In the genomic region with DNA sequence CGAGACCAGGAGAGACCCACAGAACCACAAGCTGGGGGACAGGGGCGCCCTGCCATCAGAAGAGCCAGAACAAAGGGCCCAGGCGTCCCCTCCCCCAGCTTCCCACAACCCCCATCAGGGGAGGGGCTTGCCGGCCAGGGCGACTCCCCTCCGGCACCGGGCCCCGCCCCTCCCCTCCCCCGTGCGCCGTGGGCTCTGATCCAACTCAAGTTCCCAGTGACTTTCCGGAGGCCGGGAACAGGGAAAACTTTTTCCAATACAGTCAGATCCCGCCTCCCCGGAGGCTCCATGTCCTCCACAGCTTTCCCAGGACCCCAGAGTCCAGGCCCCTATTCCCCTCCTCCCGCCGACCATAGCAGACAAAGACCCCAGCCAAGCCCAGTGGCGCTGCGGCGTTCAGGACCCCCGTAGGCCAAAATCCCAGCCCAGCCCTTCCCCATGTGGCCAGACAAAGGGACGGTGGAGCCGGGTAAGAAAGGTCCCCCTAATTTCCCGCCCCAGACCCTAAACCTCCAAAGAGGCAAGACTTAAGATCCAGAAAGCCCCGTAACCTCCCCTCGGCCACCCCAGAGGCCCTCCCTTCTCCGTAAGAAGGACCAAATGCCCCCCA, we compare ENCODE assay signal across 9 cellular contexts. TPM values are rescaled to one million over a fixed set of nuclear protein-coding genes. Genes with fewer than 3 reads are reported as not detected.
DNase-seq lines count a peak whose midpoint lies in the region; ATAC-seq and TF ChIP-seq lines count a peak whose summit lies in the region.
"Had no signal": no experiment of that assay in that cellular context is flagged by ENCODE, and none has a peak within 500 bp of the region (broad histone marks: within the 10 kb centered on the region; RNA-seq: fewer than 3 reads in every experiment).

No MANE protein-coding gene starts in this region.

- no peaks in the 10 kb centered on the region for H3K79me2 ChIP-seq in parathyroid adenoma

- no peak for TF ChIP-seq CTCF in WERI-Rb-1 (IDR thresholded peaks at IDR 0.05; ENCODE audit: low read depth, low read length)
- TF ChIP-seq CTCF in cardiac muscle cell (IDR thresholded peaks at IDR 0.05; ENCODE audit: low read depth, low read length): no peak
- TF ChIP-seq CTCF in parathyroid adenoma (IDR thresholded peaks at IDR 0.05): no peak

- peak; percentile 23 for DNase-seq in activated CD4-positive, alpha-beta T cell treated with anti-CD3 and anti-CD28 coated beads for 48 hours
- no peak for DNase-seq in activated CD4-positive, alpha-beta T cell treated with anti-CD3 and anti-CD28 coated beads, Interleukin-2, amount 50 U/mL, for 1 hour
- DNase-seq in WERI-Rb-1 (peak; percentile 79), cardiac muscle cell (ENCODE audit: low read depth in 1 of 2, low spot score in 1 of 2) (peak; percentile 91), globus pallidus (ENCODE audit: low spot score) (no peak)
- DNase-seq in activated effector memory CD4-positive, alpha-beta T cell treated with Interleukin-2 at 50 U/mL for 16 hours: no peak
- DNase-seq: DND-41 had no signal

- H3K4me2 ChIP-seq in parathyroid adenoma (ENCODE audit: low read length): peak overlapping the region; percentile 95

- H3K4me3 ChIP-seq in WERI-Rb-1 (ENCODE audit: low read depth, low read length): peak overlapping the region; percentile 87
- H3K4me3 ChIP-seq in cardiac muscle cell: peak overlapping the region; percentile 73
- peak overlapping the region; percentile 86 for H3K4me3 ChIP-seq in parathyroid adenoma (ENCODE audit: low read depth, low read length)

- H3K27ac ChIP-seq in WERI-Rb-1 (peak overlapping the region; percentile 81), cardiac muscle cell (peak overlapping the region; percentile 96), parathyroid adenoma (peak overlapping the region; percentile 69)

- H3K9ac ChIP-seq in parathyroid adenoma: no peak overlapping the region

- ATAC-seq in HG03571 (IDR thresholded peaks at IDR 0.05; ENCODE audit: unreplicated experiment): no peak

- H3K9me3 ChIP-seq in WERI-Rb-1 (ENCODE audit: severe bottlenecking): no peaks in the 10 kb centered on the region
- no peaks in the 10 kb centered on the region for H3K9me3 ChIP-seq in cardiac muscle cell (ENCODE audit: low read depth)
- H3K9me3 ChIP-seq in parathyroid adenoma (ENCODE audit: control insufficient read depth, low read length): no peaks in the 10 kb centered on the region

- H3K27me3 ChIP-seq in WERI-Rb-1 (ENCODE audit: insufficient read depth, low read depth, severe bottlenecking) (no peaks in the 10 kb centered on the region), cardiac muscle cell (no peaks in the 10 kb centered on the region), parathyroid adenoma (ENCODE audit: control insufficient read depth, insufficient read depth, low read length) (no peaks in the 10 kb centered on the region)

- H3K4me1 ChIP-seq in cardiac muscle cell (ENCODE audit: low read depth) (peaks cover 3% of the 10 kb centered on the region), parathyroid adenoma (peaks cover 2% of the 10 kb centered on the region)

- peaks cover 14% of the 10 kb centered on the region; the same call in 1 of the 2 replicates for H3K36me3 ChIP-seq in WERI-Rb-1
- peaks cover 21% of the 10 kb centered on the region for H3K36me3 ChIP-seq in cardiac muscle cell
- H3K36me3 ChIP-seq in parathyroid adenoma (ENCODE audit: control insufficient read depth, insufficient read depth, low read length): no peaks in the 10 kb centered on the region

- peak overlapping the region; percentile 85 for H2AFZ ChIP-seq in parathyroid adenoma

RNA-seq across cellular contexts. Expression of gene TEAD2, which starts 0.7 kb away (rescaled TPM):
- 84.3 and 108 TPM in 2 replicates for total RNA-seq in cardiac muscle cell
- 82.9 and 111 TPM in 2 replicates for polyA plus RNA-seq in cardiac muscle cell

RNA-seq across cellular contexts. Expression of gene DKKL1, which starts 2.1 kb away (rescaled TPM):
- total RNA-seq in cardiac muscle cell: 11.0 and 12.7 TPM in 2 replicates
- polyA plus RNA-seq in cardiac muscle cell: 14.0 and 17.6 TPM in 2 replicates

RNA-seq across cellular contexts. Expression of gene CD37, which starts 26.3 kb away (rescaled TPM):
- not detected in 2 replicates for total RNA-seq in cardiac muscle cell
- 11.9 and 17.9 TPM in 2 replicates for polyA plus RNA-seq in cardiac muscle cell

RNA-seq across cellular contexts. Expression of gene KASH5, which starts 26.5 kb away (rescaled TPM):
- 0.27 TPM in 1 of 2 replicates, not detected in the other for total RNA-seq in cardiac muscle cell
- 1.2 TPM in 1 of 2 replicates, not detected in the other for polyA plus RNA-seq in cardiac muscle cell

RNA-seq across cellular contexts. Expression of gene SLC6A16, which starts 36.6 kb away (rescaled TPM):
- total RNA-seq in cardiac muscle cell: 1.6 and 2.8 TPM in 2 replicates
- polyA plus RNA-seq in cardiac muscle cell: 4.0 and 6.5 TPM in 2 replicates

Comparison
In these comparisons a context has a peak if more than half of its experiments do, and no peak if none do; other contexts are left out.
1. DNase-seq: peak in activated CD4-positive, alpha-beta T cell treated with anti-CD3 and anti-CD28 coated beads for 48 hours (single experiment), WERI-Rb-1 (single experiment) and cardiac muscle cell (2 of 2); none in activated CD4-positive, alpha-beta T cell treated with anti-CD3 and anti-CD28 coated beads, Interleukin-2, amount 50 U/mL, for 1 hour (single experiment), activated effector memory CD4-positive, alpha-beta T cell treated with Interleukin-2 at 50 U/mL for 16 hours (single experiment) and globus pallidus (single experiment).
2. Peak in every context shown above with its lines, with median percentiles within 50 percentile points of each other: H3K27ac ChIP-seq and H3K4me3 ChIP-seq.